9 cellular contexts compared by ENCODE assay signal in the genomic region with DNA sequence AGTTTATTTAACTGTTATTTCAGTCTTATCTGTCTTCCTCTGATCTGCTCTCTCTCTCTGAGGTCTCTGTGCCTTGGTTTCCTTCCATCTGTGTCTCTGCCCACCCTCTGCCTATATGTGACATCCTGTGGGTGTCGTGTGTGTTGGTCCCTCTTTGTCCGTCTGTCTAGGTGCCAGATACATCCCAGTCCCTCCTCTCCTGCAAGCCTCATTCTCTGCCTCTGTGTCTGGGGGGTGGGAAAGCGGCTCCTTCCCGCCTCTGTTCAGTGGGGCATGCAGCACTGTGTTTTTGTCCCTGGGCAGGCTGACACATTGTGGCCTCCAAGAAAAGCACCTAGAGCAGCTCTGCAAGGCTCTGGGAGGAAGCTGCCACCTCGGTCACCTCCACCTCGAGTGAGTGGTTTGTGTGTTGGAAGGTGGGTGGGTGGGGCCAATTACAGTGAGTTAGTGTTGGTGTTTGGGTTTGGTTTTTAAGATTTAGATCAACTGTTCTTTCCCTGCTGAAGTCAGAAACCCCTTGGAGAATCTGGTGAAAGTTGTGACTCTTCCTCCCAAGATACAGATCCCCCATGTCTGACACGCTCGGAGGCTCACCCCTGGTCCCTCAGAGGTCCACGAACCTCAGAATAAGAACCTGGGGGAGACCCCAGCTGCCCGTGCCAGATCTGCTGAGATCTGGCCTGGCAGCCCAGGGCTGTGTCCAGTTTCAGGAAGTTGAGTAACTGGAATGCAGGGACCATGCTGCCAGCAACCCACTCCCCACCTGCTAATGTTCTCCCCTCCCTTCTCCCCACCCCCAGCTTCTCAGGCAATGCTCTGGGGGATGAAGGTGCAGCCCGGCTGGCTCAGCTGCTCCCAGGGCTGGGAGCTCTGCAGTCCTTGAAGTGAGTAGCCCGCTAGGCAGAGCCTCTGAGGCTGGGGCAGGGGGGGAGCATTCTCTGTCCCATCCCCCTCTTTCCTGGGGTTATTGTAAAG. TPM values are rescaled to one million over a fixed set of nuclear protein-coding genes. Genes with fewer than 3 reads are reported as not detected.
DNase-seq lines count a peak whose midpoint lies in the region; TF ChIP-seq lines count a peak whose summit lies in the region.
"Had no signal": no experiment of that assay in that cellular context is flagged by ENCODE, and none has a peak within 500 bp of the region (broad histone marks: within the 10 kb centered on the region; RNA-seq: fewer than 3 reads in every experiment).

No MANE protein-coding gene starts in this region.

- intact Hi-C loops in mammary epithelial cell (cut with micrococcal nuclease), result no loop called here
- intact Hi-C loops in breast epithelium (cut with DNase I; ENCODE audit: low total_unique reads), result no loop called here

- no peak for DNase-seq in mammary epithelial cell
- no peak for DNase-seq in breast epithelium (ENCODE audit: low spot score in 2 of 2)
- DNase-seq in activated T-helper 9 cell treated with anti-CD3 and anti-CD28 coated beads, Interleukin-2, amount 50 U/mL, for 16 hours (ENCODE audit: low read depth), result peak; percentile 79
- peak; percentile 82 to 89 for DNase-seq in stimulated activated CD4-positive, alpha-beta T cell treated with anti-CD3 and anti-CD28 coated beads, Interleukin-2, amount 100 ng/mL, for 24 hours
- DNase-seq in SW 1271 (lab: John Stamatoyannopoulos, UW), result no peak
- DNase-seq in cerebellar nuclear complex (lab: John Stamatoyannopoulos, UW), result no peak
- DNase-seq in Kasumi-1 (lab: John Stamatoyannopoulos, UW), result no peak
- DNase-seq: right lobe of liver had no signal

- H3K36me3 ChIP-seq in mammary epithelial cell (ENCODE audit: insufficient read depth, low read length) (no peaks in the 10 kb centered on the region), breast epithelium (no peaks in the 10 kb centered on the region), KOPT-K1 (ENCODE audit: insufficient read depth, low read length) (peaks cover 28% of the 10 kb centered on the region)
- H3K36me3 ChIP-seq: right lobe of liver had no signal

- H3K9ac ChIP-seq in mammary epithelial cell (ENCODE audit: insufficient read depth, low read length), result no peak overlapping the region

- no peak overlapping the region for H2AFZ ChIP-seq in mammary epithelial cell (ENCODE audit: low read depth, low read length)

- H3K4me1 ChIP-seq in mammary epithelial cell (ENCODE audit: insufficient read depth, low read length) (peaks cover 10% of the 10 kb centered on the region), breast epithelium (no peaks in the 10 kb centered on the region)
- H3K4me1 ChIP-seq: right lobe of liver had no signal

- no peak overlapping the region for H3K27ac ChIP-seq in mammary epithelial cell (ENCODE audit: insufficient read depth, low read depth, low read length)
- peak overlapping the region in 1 of 2 donors; percentile 19 for H3K27ac ChIP-seq in breast epithelium
- peak overlapping the region; percentile 94 for H3K27ac ChIP-seq in KOPT-K1 (ENCODE audit: low read depth, low read length, poor library complexity, severe bottlenecking)

- no peaks in the 10 kb centered on the region for H4K20me1 ChIP-seq in mammary epithelial cell (ENCODE audit: insufficient read depth, low read length)

- CTCF ChIA-PET in mammary epithelial cell (lab: Charles Lee; ENCODE audit: low non-redundant PET), result interaction anchor here (0.5 to 0.9 kb wide), 2 partner anchors 77 to 179 kb away, joined by 3 to 8 read pairs; no protein-coding TSS in a partner anchor

- 80% methylated on average over 10 of the region's 12 CpGs for WGBS in mammary epithelial cell (ENCODE audit: low coverage, missing lambda C conversion rate)

- TF ChIP-seq POLR2A in breast epithelium (IDR thresholded peaks at IDR 0.05), result no peak

- TF ChIP-seq CTCF in mammary epithelial cell (conservative IDR thresholded peaks at IDR 0.05 in 1 of 2, IDR thresholded peaks at IDR 0.05 in 1 of 2; ENCODE audit: extremely low read depth in 1 of 2, insufficient read depth in 1 of 2, low read depth in 1 of 2, low read length in 2 of 2) (no peak), breast epithelium (IDR thresholded peaks at IDR 0.05) (no peak)

- H3K9me3 ChIP-seq in mammary epithelial cell (replicated peaks; ENCODE audit: insufficient read depth, low read length) (no peaks in the 10 kb centered on the region), breast epithelium (no peaks in the 10 kb centered on the region), KOPT-K1 (ENCODE audit: insufficient read depth, low read length, poor library complexity, severe bottlenecking) (no peaks in the 10 kb centered on the region)
- H3K9me3 ChIP-seq: right lobe of liver had no signal

- no TSS peak for BruUV-seq in mammary epithelial cell (replicated peaks; lab: Mats Ljungman, UMichigan)

- no peak overlapping the region for H3K4me3 ChIP-seq in mammary epithelial cell (replicated peaks in 1 of 3; ENCODE audit: insufficient read depth in 1 of 3, low read depth in 2 of 3, low read length in 3 of 3)
- no peak overlapping the region for H3K4me3 ChIP-seq in breast epithelium
- H3K4me3 ChIP-seq: right lobe of liver had no signal

- no peaks in the 10 kb centered on the region for H3K27me3 ChIP-seq in mammary epithelial cell (ENCODE audit: insufficient read depth, low read length)
- H3K27me3 ChIP-seq in breast epithelium, result no peaks in the 10 kb centered on the region
- H3K27me3 ChIP-seq: right lobe of liver had no signal

- H3K4me2 ChIP-seq in mammary epithelial cell (ENCODE audit: insufficient read depth, low read depth, low read length), result peak overlapping the region; percentile 9

- dilution Hi-C loops in mammary epithelial cell (cut with HindIII; ENCODE audit: low sequenced_read_pairs), result no loop called here

- H3K79me2 ChIP-seq in mammary epithelial cell (ENCODE audit: insufficient read depth, low read length), result no peaks in the 10 kb centered on the region

- in situ Hi-C loops in mammary epithelial cell (cut with MboI; ENCODE audit: low sequenced_read_pairs in 2 of 2), result no loop called here

RNA-seq across cellular contexts. Expression of gene CPNE2, which starts 50.9 kb away (rescaled TPM):
- 10 to 100 TPM in 1 of 2 donors, 1 to 10 TPM in 1; 7.3 to 24.0 TPM for total RNA-seq in mammary epithelial cell
- 44.5 TPM for polyA plus RNA-seq in mammary epithelial cell
- polyA minus RNA-seq in mammary epithelial cell, result 35.7 TPM
- total RNA-seq in breast epithelium, result 10 to 100 TPM; 13.9 to 56.5 (median 26.5) TPM

RNA-seq across cellular contexts. Expression of gene NLRC5, which starts 52.1 kb away (rescaled TPM):
- total RNA-seq in mammary epithelial cell (10 to 100 TPM in 1 of 2 donors, 1 to 10 TPM in 1; 2.7 to 10.2 TPM), breast epithelium (10 to 100 TPM; 18.4 to 34.4 (median 24.1) TPM)
- 2.8 TPM for polyA plus RNA-seq in mammary epithelial cell
- polyA minus RNA-seq in mammary epithelial cell, result 12.4 TPM

Comparison
In these comparisons a context has a peak if more than half of its experiments do, and no peak if none do; other contexts are left out.
1. DNase-seq: peak in activated T-helper 9 cell treated with anti-CD3 and anti-CD28 coated beads, Interleukin-2, amount 50 U/mL, for 16 hours (single experiment) and stimulated activated CD4-positive, alpha-beta T cell treated with anti-CD3 and anti-CD28 coated beads, Interleukin-2, amount 100 ng/mL, for 24 hours (2 of 2); none in mammary epithelial cell (single experiment), breast epithelium (0 of 2), SW 1271 (0 of 2), cerebellar nuclear complex (0 of 2) and Kasumi-1 (0 of 2).